ENCODE assay signal across 31 cellular contexts in the genomic region with DNA sequence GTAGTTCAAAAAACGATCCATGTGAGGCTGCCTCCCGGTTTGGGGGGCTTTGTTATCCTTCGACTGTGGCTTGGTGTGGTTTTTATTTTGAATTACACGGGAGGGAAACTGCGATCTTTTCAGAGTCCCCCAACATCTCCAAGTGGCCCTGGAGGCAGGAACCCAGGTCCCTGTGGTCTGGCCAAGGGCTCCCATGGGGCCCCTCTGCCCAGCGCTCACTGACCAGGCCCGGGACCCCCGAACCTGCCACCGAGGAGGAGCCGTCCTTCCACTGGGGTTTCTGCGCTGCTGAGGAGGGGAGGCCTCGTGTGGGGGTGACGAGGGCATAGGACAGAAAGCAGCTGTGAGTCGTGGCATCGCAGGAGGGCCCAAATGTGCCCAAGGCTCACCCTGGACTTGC. TPM values are rescaled to one million over a fixed set of nuclear protein-coding genes. Genes with fewer than 3 reads are reported as not detected.
"Had no signal": no experiment of that assay in that cellular context is flagged by ENCODE, and none has a peak within 500 bp of the region (broad histone marks: within the 10 kb centered on the region; RNA-seq: fewer than 3 reads in every experiment).

No MANE protein-coding gene starts in this region.

- H3K4me1 ChIP-seq: stomach, suprapubic skin, testis, tibial artery, tibial nerve, transverse colon, upper lobe of right lung, uterus, vagina had no signal

- DNase-seq: stimulated activated CD4-positive, alpha-beta T cell treated with anti-CD3 and anti-CD28 coated beads, Interleukin-2, amount 100 ng/mL, for 48 hours; stimulated activated CD4-positive, alpha-beta T cell treated with anti-CD3 and anti-CD28 coated beads, Interleukin-4, amount 100 ng/mL, for 1 hour; stimulated activated CD4-positive, alpha-beta T cell treated with anti-CD3 and anti-CD28 coated beads, Interleukin-4, amount 100 ng/mL, for 24 hours; stimulated activated CD4-positive, alpha-beta T cell treated with anti-CD3 and anti-CD28 coated beads, Interleukin-4, amount 100 ng/mL, for 4 hours; stimulated activated CD8-positive, alpha-beta memory T cell treated with anti-CD3 and anti-CD28 coated beads, Interleukin-4, amount 100 ng/mL, for 48 hours; stimulated activated naive B cell treated with anti-CD40 and anti-IgM and Interleukin-4, amounts not matched to agents 10 μg/mL and 1 μg/mL and 100 μg/mL, for 72 hours; stimulated activated naive CD4-positive, alpha-beta T cell; stimulated activated naive CD4-positive, alpha-beta T cell treated with Interleukin-2 at 50 U/mL for 16 hours; stimulated activated naive CD8-positive, alpha-beta T cell treated with anti-CD3 and anti-CD28 coated beads, Interleukin-15, amount 100 ng/mL, for 72 hours; stimulated activated naive CD8-positive, alpha-beta T cell treated with anti-CD3 and anti-CD28 coated beads, Interleukin-15, Interleukin-2, amounts not matched to agents 100 U/mL and 50 U/mL, for 24 hours; stomach; substantia nigra; testis; thyroid gland; tibial artery; transverse colon; trophoblast cell; upper lobe of right lung; uterus had no signal

- H3K27me3 Mint-ChIP-seq: stimulated activated naive CD8-positive, alpha-beta T cell treated with anti-CD3 and anti-CD28 coated beads, Interleukin-15, amount 100 ng/mL, for 72 hours; stimulated activated naive CD8-positive, alpha-beta T cell treated with anti-CD3 and anti-CD28 coated beads, Interleukin-15, Interleukin-2, amounts not matched to agents 100 ng/mL and 50 ng/mL, for 24 hours; type B pancreatic cell had no signal

- H3K4me3 Mint-ChIP-seq: stimulated activated effector memory CD8-positive, alpha-beta T cell treated with anti-CD3 and anti-CD28 coated beads, Interleukin-12 subunit alpha, Interleukin-12 subunit beta, amount 100 ng/mL, for 72 hours; stimulated activated memory B cell treated with anti-CD40 and anti-IgM and Interleukin-4, amounts not matched to agents 10 μg/mL and 1 μg/mL and 100 μg/mL, for 72 hours; stimulated activated naive B cell treated with anti-CD40 and anti-IgM and Interleukin-4, amounts not matched to agents 10 μg/mL and 1 μg/mL and 100 μg/mL, for 72 hours; stimulated activated naive CD8-positive, alpha-beta T cell treated with anti-CD3 and anti-CD28 coated beads, Interleukin-15, amount 100 ng/mL, for 72 hours; stimulated activated naive CD8-positive, alpha-beta T cell treated with anti-CD3 and anti-CD28 coated beads, Interleukin-15, Interleukin-2, amounts not matched to agents 100 ng/mL and 50 ng/mL, for 24 hours; type B pancreatic cell had no signal

- H3K27me3 ChIP-seq: testis, thyroid gland, tibial nerve, transverse colon, upper lobe of left lung, upper lobe of right lung, uterus, vagina had no signal

- H3K27ac Mint-ChIP-seq: stimulated activated memory B cell treated with anti-CD40 and anti-IgM and Interleukin-4, amounts not matched to agents 10 μg/mL and 1 μg/mL and 100 μg/mL, for 72 hours; stimulated activated naive B cell treated with anti-CD40 and anti-IgM and Interleukin-4, amounts not matched to agents 10 μg/mL and 1 μg/mL and 100 μg/mL, for 72 hours; stimulated activated naive CD8-positive, alpha-beta T cell treated with anti-CD3 and anti-CD28 coated beads, Interleukin-15, Interleukin-2, amounts not matched to agents 100 ng/mL and 50 ng/mL, for 24 hours; type B pancreatic cell had no signal

- ATAC-seq: stimulated activated effector memory CD8-positive, alpha-beta T cell treated with anti-CD3 and anti-CD28 coated beads, Interleukin-12 subunit alpha, Interleukin-12 subunit beta, amount 100 ng/mL, for 72 hours; stimulated activated memory B cell treated with anti-CD40 and anti-IgM and Interleukin-4, amounts not matched to agents 10 μg/mL and 1 μg/mL and 100 μg/mL, for 72 hours; stimulated activated naive B cell treated with anti-CD40 and anti-IgM and Interleukin-4, amounts not matched to agents 10 μg/mL and 1 μg/mL and 100 μg/mL, for 72 hours; stimulated activated naive CD8-positive, alpha-beta T cell treated with anti-CD3 and anti-CD28 coated beads, Interleukin-15, amount 100 ng/mL, for 72 hours; stimulated activated naive CD8-positive, alpha-beta T cell treated with anti-CD3 and anti-CD28 coated beads, Interleukin-15, Interleukin-2, amounts not matched to agents 100 U/mL and 50 U/mL, for 24 hours; upper lobe of right lung had no signal

- H3K4me3 ChIP-seq: stomach, suprapubic skin, testis, thoracic aorta, thyroid gland, tibial artery, tibial nerve, transverse colon, upper lobe of left lung, upper lobe of right lung, uterus, vagina had no signal

- H3K4me1 Mint-ChIP-seq: stimulated activated naive B cell treated with anti-CD40 and anti-IgM and Interleukin-4, amounts not matched to agents 10 μg/mL and 1 μg/mL and 100 μg/mL, for 72 hours had no signal

- H3K36me3 Mint-ChIP-seq: stimulated activated effector memory CD8-positive, alpha-beta T cell treated with anti-CD3 and anti-CD28 coated beads, Interleukin-12 subunit alpha, Interleukin-12 subunit beta, amount 100 ng/mL, for 72 hours; stimulated activated memory B cell treated with anti-CD40 and anti-IgM and Interleukin-4, amounts not matched to agents 10 μg/mL and 1 μg/mL and 100 μg/mL, for 72 hours; stimulated activated naive B cell treated with anti-CD40 and anti-IgM and Interleukin-4, amounts not matched to agents 10 μg/mL and 1 μg/mL and 100 μg/mL, for 72 hours; type B pancreatic cell had no signal

- H3K9me3 ChIP-seq: stomach, suprapubic skin, testis, thoracic aorta, thyroid gland, tibial artery, tibial nerve, transverse colon, upper lobe of left lung, upper lobe of right lung, uterus, vagina had no signal

- H3K27ac ChIP-seq: stomach, suprapubic skin, thoracic aorta, thyroid gland, tibial artery, tibial nerve, transverse colon, upper lobe of right lung, uterus, vagina had no signal

- H3K36me3 ChIP-seq: stomach, suprapubic skin, thoracic aorta, thyroid gland, tibial artery, tibial nerve, transverse colon, upper lobe of right lung, uterus, vagina had no signal

- H3K9me3 Mint-ChIP-seq: stimulated activated effector memory CD8-positive, alpha-beta T cell treated with anti-CD3 and anti-CD28 coated beads, Interleukin-12 subunit alpha, Interleukin-12 subunit beta, amount 100 ng/mL, for 72 hours; stimulated activated memory B cell treated with anti-CD40 and anti-IgM and Interleukin-4, amounts not matched to agents 10 μg/mL and 1 μg/mL and 100 μg/mL, for 72 hours; stimulated activated naive B cell treated with anti-CD40 and anti-IgM and Interleukin-4, amounts not matched to agents 10 μg/mL and 1 μg/mL and 100 μg/mL, for 72 hours; stimulated activated naive CD8-positive, alpha-beta T cell treated with anti-CD3 and anti-CD28 coated beads, Interleukin-15, amount 100 ng/mL, for 72 hours; stimulated activated naive CD8-positive, alpha-beta T cell treated with anti-CD3 and anti-CD28 coated beads, Interleukin-15, Interleukin-2, amounts not matched to agents 100 ng/mL and 50 ng/mL, for 24 hours; type B pancreatic cell had no signal

RNA-seq across cellular contexts. Expression of a gene that starts 18.1 kb away (rescaled TPM):
- total RNA-seq: subcutaneous adipose tissue, temporal lobe, thoracic aorta, tibial nerve, transverse colon, urinary bladder, vagina had no signal
